1 cellular context compared by ENCODE assay signal in the genomic region with DNA sequence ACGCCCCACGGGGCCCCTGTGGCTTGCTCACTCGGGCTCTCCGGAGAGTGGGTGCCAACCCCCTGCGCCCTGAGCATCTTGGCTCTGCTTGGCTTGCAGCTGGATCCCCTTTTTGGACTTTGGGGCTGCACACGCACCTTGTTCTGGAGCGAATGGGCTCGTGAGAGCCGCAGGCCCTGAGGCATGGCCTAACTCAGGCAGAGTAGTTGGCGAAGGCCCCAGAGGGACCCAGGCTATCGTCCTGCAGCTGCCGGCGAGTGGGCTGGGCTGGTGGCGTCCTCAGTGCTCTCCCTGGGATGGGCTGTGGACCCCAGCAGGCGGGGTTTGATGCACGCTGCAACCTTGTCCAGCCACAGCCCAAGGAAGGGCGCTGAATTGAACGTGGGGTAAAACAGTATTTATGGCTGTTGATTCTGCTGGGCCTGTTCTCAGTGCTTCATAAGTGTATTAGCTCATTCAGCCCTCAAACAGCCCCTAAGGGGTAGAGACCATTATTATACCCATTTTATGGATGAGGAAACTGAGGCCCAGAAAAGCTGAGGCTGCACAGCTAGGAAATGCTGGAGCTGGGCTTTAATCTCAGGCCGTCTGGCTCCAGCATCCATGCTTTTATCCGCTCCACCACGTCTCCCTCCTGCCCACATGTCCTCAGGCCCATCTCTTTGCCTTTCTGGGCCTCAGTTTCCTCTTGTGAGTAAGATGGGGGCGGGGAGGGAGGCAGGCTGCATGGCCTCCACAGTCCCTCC.
TF ChIP-seq lines count a peak whose summit lies in the region.

No MANE protein-coding gene starts in this region.

TF ChIP-seq in K562, 482 proteins besides CTCF, POLR2A, EP300 and RAD21:
- TF ChIP-seq SMARCA5 (IDR thresholded peaks at IDR 0.05): peak; percentile 88
- TF ChIP-seq CHD4 (IDR thresholded peaks at IDR 0.05; ENCODE audit: insufficient read depth, insufficient replicate concordance, low read depth, low read length, poor library complexity, severe bottlenecking): peak; percentile 49
- TF ChIP-seq BCOR (IDR thresholded peaks at IDR 0.05): peak; percentile 95
- TF ChIP-seq RBM25 (IDR thresholded peaks at IDR 0.05; ENCODE audit: low read depth, low read length, severe bottlenecking): peak; percentile 97
- no peak for TF ChIP-seq ARID2 (IDR thresholded peaks at IDR 0.05)
- TF ChIP-seq, protein P1, sequence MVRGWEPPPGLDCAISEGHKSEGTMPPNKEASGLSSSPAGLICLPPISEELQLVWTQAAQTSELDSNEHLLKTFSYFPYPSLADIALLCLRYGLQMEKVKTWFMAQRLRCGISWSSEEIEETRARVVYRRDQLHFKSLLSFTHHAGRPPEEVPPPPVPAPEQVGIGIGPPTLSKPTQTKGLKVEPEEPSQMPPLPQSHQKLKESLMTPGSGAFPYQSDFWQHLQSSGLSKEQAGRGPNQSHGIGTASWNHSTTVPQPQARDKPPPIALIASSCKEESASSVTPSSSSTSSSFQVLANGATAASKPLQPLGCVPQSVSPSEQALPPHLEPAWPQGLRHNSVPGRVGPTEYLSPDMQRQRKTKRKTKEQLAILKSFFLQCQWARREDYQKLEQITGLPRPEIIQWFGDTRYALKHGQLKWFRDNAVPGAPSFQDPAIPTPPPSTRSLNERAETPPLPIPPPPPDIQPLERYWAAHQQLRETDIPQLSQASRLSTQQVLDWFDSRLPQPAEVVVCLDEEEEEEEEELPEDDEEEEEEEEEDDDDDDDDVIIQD (CRISPR knock-in tag; IDR thresholded peaks at IDR 0.05): no peak
- peak; percentile 56; the same call in 1 of the 2 replicates for TF ChIP-seq ADNP (tag; IDR thresholded peaks at IDR 0.05)
- peak; percentile 87 for TF ChIP-seq PTBP1 (IDR thresholded peaks at IDR 0.05; ENCODE audit: low read depth, low read length)
- peak in 1 of 2 experiments; percentile 66; a peak in 3 of 4 replicates for TF ChIP-seq RCOR1 (IDR thresholded peaks at IDR 0.05; ENCODE audit: borderline replicate concordance in 1 of 2, low read depth in 2 of 2, low read length in 2 of 2)
- peak; percentile 74; the same call in 1 of the 2 replicates for TF ChIP-seq HDAC2 (IDR thresholded peaks at IDR 0.05)
- TF ChIP-seq KDM1A (IDR thresholded peaks at IDR 0.05): peak; percentile 72 to 84
- no peak for TF ChIP-seq POLR3G (IDR thresholded peaks at IDR 0.05; ENCODE audit: extremely low read depth, insufficient read length, insufficient replicate concordance)
TF ChIP-seq in K562: peak in this region for 9.
